Comparison of ENCODE assay signal across 17 cellular contexts in genomic region chr13:22175211-22175610, GRCh38.
DNase-seq lines count a peak whose midpoint lies in the region; ATAC-seq, FAIRE-seq and TF ChIP-seq lines count a peak whose summit lies in the region.
"Had no signal": no experiment of that assay in that cellular context is flagged by ENCODE, and none has a peak within 500 bp of the region (broad histone marks: within the 10 kb centered on the region; RNA-seq: fewer than 3 reads in every experiment).

No MANE protein-coding gene starts in this region.

- H3K27ac Mint-ChIP-seq in endodermal cell = no peak overlapping the region
- H3K27ac Mint-ChIP-seq: B cell; CD4-positive, alpha-beta T cell had no signal

- no peak overlapping the region for H3K9ac ChIP-seq in endodermal cell (ENCODE audit: extremely low read depth, low read length, poor library complexity, severe bottlenecking)
- no peak overlapping the region for H3K9ac ChIP-seq in mesendoderm (ENCODE audit: low read length)
- H3K9ac ChIP-seq in kidney (ENCODE audit: low read length in 2 of 2) = no peak overlapping the region

- ATAC-seq in GM21737 (IDR thresholded peaks at IDR 0.05; ENCODE audit: unreplicated experiment) = no peak
- ATAC-seq in HG03571 (IDR thresholded peaks at IDR 0.05; ENCODE audit: unreplicated experiment) = no peak
- ATAC-seq: GM12878 had no signal

- H4K8ac ChIP-seq in mesendoderm (ENCODE audit: low read depth, low read length) = no peak overlapping the region

- H3K9me3 ChIP-seq in endodermal cell (ENCODE audit: control insufficient read depth, low read length) (peaks cover 17% of the 10 kb centered on the region), kidney (ENCODE audit: control insufficient read depth in 1 of 2, low read length in 2 of 2) (no peaks in the 10 kb centered on the region)

- FAIRE-seq in kidney (lab: Jason Lieb, UNC) = no peak
- FAIRE-seq: A204.1, GM12878, GM19239 had no signal

- H3K27me3 ChIP-seq in endodermal cell (ENCODE audit: control insufficient read depth, insufficient read depth, low read length, poor library complexity, severe bottlenecking) = no peaks in the 10 kb centered on the region
- H3K27me3 ChIP-seq in mesendoderm (ENCODE audit: insufficient read depth, low read length, poor library complexity) = no peaks in the 10 kb centered on the region

- no peak overlapping the region for H3K4me2 ChIP-seq in mesendoderm (ENCODE audit: low read length)

- H3K27ac ChIP-seq in endodermal cell (ENCODE audit: low read depth, low read length) = no peak overlapping the region
- H3K27ac ChIP-seq in mesendoderm (ENCODE audit: low read depth, low read length) = no peak overlapping the region
- H3K27ac ChIP-seq in kidney (ENCODE audit: low read depth in 2 of 2, low read length in 2 of 2) = no peak overlapping the region

- H2AK5ac ChIP-seq in mesendoderm (ENCODE audit: low read length) = no peak overlapping the region

- TF ChIP-seq CTCF in endodermal cell (conservative IDR thresholded peaks at IDR 0.05) = peak; percentile 48
- no peak for TF ChIP-seq CTCF in kidney (IDR thresholded peaks at IDR 0.05; ENCODE audit: borderline replicate concordance, extremely low read depth, insufficient read depth)
- TF ChIP-seq CTCF in GM13976 (IDR thresholded peaks at IDR 0.05; ENCODE audit: borderline replicate concordance, control extremely low read depth, extremely low read depth, insufficient read depth, missing control alignments) = no peak

- no peaks in the 10 kb centered on the region for H3K27me3 Mint-ChIP-seq in endodermal cell (ENCODE audit: insufficient read depth)
- H3K27me3 Mint-ChIP-seq: B cell; CD4-positive, alpha-beta T cell had no signal

- H3K56ac ChIP-seq in mesendoderm (ENCODE audit: low read length) = no peak overlapping the region

- H3K4me1 ChIP-seq in endodermal cell (ENCODE audit: control insufficient read depth, insufficient read depth, low read length) (peaks cover 5% of the 10 kb centered on the region), mesendoderm (ENCODE audit: control insufficient read depth, low read depth, low read length) (no peaks in the 10 kb centered on the region), kidney (ENCODE audit: control insufficient read depth in 1 of 2, insufficient read depth in 1 of 2, low read depth in 1 of 2, low read length in 2 of 2) (no peaks in the 10 kb centered on the region)

- no peak overlapping the region for H3K4me3 ChIP-seq in Jurkat, Clone E6-1 (ENCODE audit: low read length)
- H3K4me3 ChIP-seq in endodermal cell (ENCODE audit: low read length) = no peak overlapping the region
- no peak overlapping the region for H3K4me3 ChIP-seq in mesendoderm (ENCODE audit: low read length)
- no peak overlapping the region for H3K4me3 ChIP-seq in kidney (ENCODE audit: low read length in 2 of 2)
- H3K4me3 ChIP-seq: GM12878 had no signal

- H2BK15ac ChIP-seq in mesendoderm (replicated peaks; ENCODE audit: low read depth) = no peak overlapping the region

- in situ Hi-C loops in GM13976 (cut with MboI; ENCODE audit: low sequenced_read_pairs, unreplicated experiment) = no loop called here

- H3K18ac ChIP-seq in mesendoderm (ENCODE audit: low read length) = no peak overlapping the region

- 75 to 83% methylated on average over 6 to 8 of the region's 8 CpGs for WGBS in endodermal cell (ENCODE audit: insufficient coverage in 1 of 2, insufficient read length in 1 of 2), 2 experiments
- no CpG with 5 or more reads among the region's 8 CpGs for WGBS in mesendoderm (ENCODE audit: extremely low coverage, insufficient coverage, low lambda C conversion rate)

- intact Hi-C loops in kidney (cut with DNase I) = no loop called here

- no peak overlapping the region for H2BK120ac ChIP-seq in mesendoderm (ENCODE audit: low read depth, low read length)

- no peaks in the 10 kb centered on the region for H3K79me1 ChIP-seq in mesendoderm (ENCODE audit: low read length)

- peaks cover 34% of the 10 kb centered on the region for H3K4me1 Mint-ChIP-seq in endodermal cell
- H3K4me1 Mint-ChIP-seq: B cell had no signal

- H3K36me3 ChIP-seq in endodermal cell (ENCODE audit: control insufficient read depth, insufficient read depth, low read length) = no peaks in the 10 kb centered on the region
- no peaks in the 10 kb centered on the region for H3K36me3 ChIP-seq in mesendoderm (ENCODE audit: control insufficient read depth, insufficient read depth, low read length)
- no peaks in the 10 kb centered on the region for H3K36me3 ChIP-seq in kidney (ENCODE audit: control insufficient read depth in 1 of 2, insufficient read depth in 2 of 2, low read length in 2 of 2)

- no peak overlapping the region for H2BK5ac ChIP-seq in mesendoderm (ENCODE audit: low read length)

- DNase-seq in Jurkat, Clone E6-1 (ENCODE audit: low read depth, low spot score) = peak; percentile 3
- no peak for DNase-seq in endodermal cell
- peak; percentile 56 for DNase-seq in mesendoderm
- no peak for DNase-seq in kidney
- DNase-seq in GM13976 (ENCODE audit: low spot score) = no peak
- DNase-seq: C1 segment of cervical spinal cord; Calu3; CD4-positive, alpha-beta T cell; DMS 273 treated with DMSO at 0.1 percent for 48 hours; H7; IMR-90 had no signal

- no peaks in the 10 kb centered on the region for H3K79me2 ChIP-seq in mesendoderm (ENCODE audit: control insufficient read depth, insufficient read depth, low read length)

- peaks cover 14% of the 10 kb centered on the region for H3K9me3 Mint-ChIP-seq in endodermal cell

- no peak overlapping the region for H4K5ac ChIP-seq in mesendoderm (ENCODE audit: low read length)

- H3K23ac ChIP-seq in mesendoderm (ENCODE audit: low read length) = no peak overlapping the region

- H3K36me3 Mint-ChIP-seq in endodermal cell (ENCODE audit: low read depth) = no peaks in the 10 kb centered on the region

- no peak overlapping the region for H3K4ac ChIP-seq in mesendoderm (ENCODE audit: low read depth, low read length)

- H3K4me3 Mint-ChIP-seq in endodermal cell = no peak overlapping the region
- H3K4me3 Mint-ChIP-seq: B cell; CD4-positive, alpha-beta T cell had no signal

Comparison
In these comparisons a context has a peak if more than half of its experiments do, and no peak if none do; other contexts are left out.
1. DNase-seq: peak in Jurkat, Clone E6-1 (single experiment) and mesendoderm (single experiment); none in endodermal cell (single experiment), kidney (single experiment) and GM13976 (single experiment).